Comparison of ENCODE assay signal across 8 cellular contexts in the genomic region with DNA sequence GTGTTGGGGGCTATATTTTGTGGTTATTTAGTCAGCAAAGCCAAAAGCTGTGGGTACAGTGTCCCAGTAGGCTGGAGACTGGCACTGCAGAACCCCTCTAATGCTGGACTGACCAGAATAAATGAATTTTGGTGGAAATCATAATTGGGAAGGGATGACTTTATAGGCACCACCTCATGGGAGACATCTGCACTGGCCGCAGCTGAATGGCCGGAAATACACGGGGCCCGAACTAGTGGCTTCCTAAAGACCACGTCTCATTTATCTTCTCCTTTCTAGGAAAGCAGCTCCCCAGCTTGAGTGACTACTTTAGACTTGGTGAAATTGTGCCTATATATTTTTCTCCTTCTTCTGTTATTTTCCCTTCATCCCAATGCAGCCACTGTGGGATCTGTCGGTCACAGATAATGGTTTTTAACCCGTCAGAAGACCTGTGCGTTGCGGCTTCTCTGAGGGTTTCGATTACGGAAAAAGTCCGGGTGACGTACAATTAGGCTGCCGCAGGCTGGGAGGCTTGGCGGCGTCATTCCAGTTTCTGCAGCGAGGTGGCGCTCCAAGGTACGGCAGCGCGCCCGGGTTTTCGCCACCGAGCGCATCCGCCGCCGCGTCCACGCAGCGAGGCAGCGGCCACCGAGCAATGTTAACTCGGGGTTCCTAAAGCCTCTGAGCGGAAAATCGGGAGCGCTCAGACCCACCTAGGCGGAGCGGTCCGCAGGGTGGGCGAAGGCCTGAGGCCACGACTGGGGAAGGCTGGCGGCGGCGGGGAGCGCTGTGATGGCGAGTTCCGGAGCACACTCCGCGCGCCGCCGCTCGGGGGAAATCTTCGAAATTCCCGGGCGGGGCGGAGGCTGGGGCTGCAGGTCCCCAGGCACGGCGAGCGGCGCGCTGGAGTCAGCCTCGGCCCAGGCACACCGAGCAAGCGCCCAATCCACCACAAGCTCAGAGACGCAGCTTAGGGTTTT. TPM values are rescaled to one million over a fixed set of nuclear protein-coding genes. Genes with fewer than 3 reads are reported as not detected.
A peak's percentile ranks its signal among the peaks of the same experiment; 100 is the strongest.
DNase-seq lines count a peak whose midpoint lies in the region; ATAC-seq, FAIRE-seq and TF ChIP-seq lines count a peak whose summit lies in the region.

No MANE protein-coding gene starts in this region.

- TF ChIP-seq CTCF in endothelial cell of umbilical vein (IDR thresholded peaks at IDR 0.05; ENCODE audit: extremely low read depth in 1 of 2, insufficient read depth in 1 of 2, low read depth in 1 of 2, low read length in 2 of 2): peak; percentile 94 to 98

- peak overlapping the region; percentile 72 for H2AFZ ChIP-seq in endothelial cell of umbilical vein (ENCODE audit: low read depth, low read length)

- ATAC-seq in HG03378 (IDR thresholded peaks at IDR 0.05; ENCODE audit: unreplicated experiment): peak; percentile 72

- CTCF ChIA-PET in endothelial cell of umbilical vein (lab: Charles Lee): interaction anchor here (1.0 to 8.4 kb wide), 25 partner anchors 8 to 1774 kb away, joined by 3 to 63 read pairs (median 6); partner anchors contain the start of gene NR2F2

- H3K4me1 ChIP-seq in BLaER1 (peaks cover 43% of the 10 kb centered on the region), endothelial cell of umbilical vein (ENCODE audit: control insufficient read depth, extremely low read depth, insufficient read depth, low read length) (peaks cover 71% of the 10 kb centered on the region), muscle layer of colon (ENCODE audit: insufficient read depth, low read length) (peaks cover 16% of the 10 kb centered on the region)

- TSS peak; percentile 10 for BruUV-seq in endothelial cell of umbilical vein (replicated peaks; lab: Mats Ljungman, UMichigan)

- H3K9me1 ChIP-seq in endothelial cell of umbilical vein (replicated peaks; ENCODE audit: control insufficient read depth, extremely low read depth, insufficient read depth, low read length): no peaks in the 10 kb centered on the region

- peaks cover 100% of the 10 kb centered on the region for H3K27me3 ChIP-seq in BLaER1
- H3K27me3 ChIP-seq in endothelial cell of umbilical vein (ENCODE audit: control insufficient read depth in 2 of 2, insufficient read depth in 2 of 2, low read length in 2 of 2): no peaks in the 10 kb centered on the region
- peaks cover 15 to 35% of the 10 kb centered on the region in 2 donors for H3K27me3 ChIP-seq in muscle layer of colon (ENCODE audit: control insufficient read depth in 1 of 2, insufficient read depth in 2 of 2, low read length in 2 of 2)

- DNase-seq in GM19238 (ENCODE audit: insufficient read length, low spot score) (peak; percentile 54), NOMO-1 treated with DMSO at 0.1 percent for 48 hours (lab: John Stamatoyannopoulos, UW; ENCODE audit: unreplicated experiment) (peak; percentile 74), endothelial cell of umbilical vein (ENCODE audit: low read depth, low spot score) (peak; percentile 88)
- peak; percentile 31 for DNase-seq in activated CD8-positive, alpha-beta memory T cell treated with anti-CD3 and anti-CD28 coated beads, Interleukin-2, amount 50 U/mL, for 24 hours (ENCODE audit: extremely low read depth)
- DNase-seq in stimulated activated CD8-positive, alpha-beta memory T cell treated with anti-CD3 and anti-CD28 coated beads, Interleukin-7, amount 100 ng/mL, for 4 hours (ENCODE audit: low read depth in 2 of 2): peak; percentile 19 to 31

- H3K4me3 ChIP-seq in BLaER1 (peak overlapping the region; percentile 68), endothelial cell of umbilical vein (replicated peaks in 1 of 3; ENCODE audit: insufficient read depth in 1 of 3, low read depth in 1 of 3, low read length in 3 of 3) (peak overlapping the region; percentile 46 to 81 (median 65)), muscle layer of colon (ENCODE audit: low read depth in 1 of 2, low read length in 2 of 2) (peak overlapping the region; percentile 58 to 88)

- H3K9me3 ChIP-seq in BLaER1: no peaks in the 10 kb centered on the region; the same call in 1 of the 2 replicates
- no peaks in the 10 kb centered on the region for H3K9me3 ChIP-seq in endothelial cell of umbilical vein (replicated peaks; ENCODE audit: control insufficient read depth, insufficient read depth, low read length)
- H3K9me3 ChIP-seq in muscle layer of colon (ENCODE audit: low read length): no peaks in the 10 kb centered on the region

- H3K27ac ChIP-seq in BLaER1 (no peak overlapping the region), endothelial cell of umbilical vein (ENCODE audit: insufficient read depth, low read depth, low read length) (peak overlapping the region; percentile 76), muscle layer of colon (ENCODE audit: low read depth, low read length) (peak overlapping the region; percentile 49)

- H3K36me3 ChIP-seq in BLaER1 (no peaks in the 10 kb centered on the region), endothelial cell of umbilical vein (ENCODE audit: control insufficient read depth in 2 of 2, extremely low read depth in 1 of 2, insufficient read depth in 2 of 2, low read length in 2 of 2) (no peaks in the 10 kb centered on the region), muscle layer of colon (ENCODE audit: insufficient read depth, low read length) (no peaks in the 10 kb centered on the region)

- H3K9ac ChIP-seq in BLaER1 (no peak overlapping the region), endothelial cell of umbilical vein (replicated peaks; ENCODE audit: extremely low read depth, insufficient read depth, low read length) (peak overlapping the region; percentile 83), muscle layer of colon (ENCODE audit: low read length) (no peak overlapping the region)

- peak overlapping the region; percentile 97 for H3K4me2 ChIP-seq in BLaER1
- H3K4me2 ChIP-seq in endothelial cell of umbilical vein (ENCODE audit: insufficient read depth, low read length): peak overlapping the region; percentile 96

- H4K20me1 ChIP-seq in BLaER1 (peaks cover 94% of the 10 kb centered on the region), endothelial cell of umbilical vein (replicated peaks; ENCODE audit: control insufficient read depth, extremely low read depth, insufficient read depth, low read length) (no peaks in the 10 kb centered on the region)

- peak; percentile 93 for FAIRE-seq in endothelial cell of umbilical vein (lab: Jason Lieb, UNC)

- POLR2A ChIA-PET in endothelial cell of umbilical vein (lab: Charles Lee): interaction anchor here (0.6 to 1.4 kb wide), 2 partner anchors 30 to 31 kb away, joined by 3 to 5 read pairs; no protein-coding TSS in a partner anchor

- dilution Hi-C loops in endothelial cell of umbilical vein (cut with MboI; ENCODE audit: extremely low pct_ligation_motif_present, low sequenced_read_pairs): no loop called here

- intact Hi-C loops in endothelial cell of umbilical vein (cut with micrococcal nuclease): loop anchor here (1.0 to 10.0 kb wide), 15 partner anchors 60 to 1938 kb away; no protein-coding TSS in a partner anchor

- H3K79me2 ChIP-seq in endothelial cell of umbilical vein (ENCODE audit: control insufficient read depth, insufficient read depth, low read length): peaks cover 65% of the 10 kb centered on the region

- TF ChIP-seq POLR2A in endothelial cell of umbilical vein (IDR thresholded peaks at IDR 0.05; ENCODE audit: low read depth, low read length): no peak

TF ChIP-seq in endothelial cell of umbilical vein, 7 proteins besides CTCF, POLR2A, EP300 and RAD21:
- TF ChIP-seq JUN (IDR thresholded peaks at IDR 0.05; ENCODE audit: borderline replicate concordance, insufficient read depth, insufficient read length, low read depth): no peak
- TF ChIP-seq GATA2 (IDR thresholded peaks at IDR 0.05; ENCODE audit: insufficient read depth, insufficient read length, low read depth, low read length): no peak
- TF ChIP-seq MYC (IDR thresholded peaks at IDR 0.05; ENCODE audit: low read depth, low read length): no peak
- TF ChIP-seq EZH2 (IDR thresholded peaks at IDR 0.05; ENCODE audit: borderline replicate concordance, low read depth, low read length, severe bottlenecking): no peak
- TF ChIP-seq FOS (IDR thresholded peaks at IDR 0.05; ENCODE audit: borderline replicate concordance, insufficient read depth, low read length): no peak
- TF ChIP-seq MAX (IDR thresholded peaks at IDR 0.05; ENCODE audit: insufficient read depth, insufficient read length): no peak
- TF ChIP-seq POLR2AphosphoS5 (IDR thresholded peaks at IDR 0.05; ENCODE audit: insufficient read depth, low read depth, low read length): peak; percentile 48

RNA-seq across cellular contexts. Expression of gene NR2F2, which starts 26.3 kb away (rescaled TPM):
- 153 and 182 TPM in 2 replicates for total RNA-seq in endothelial cell of umbilical vein
- 105 and 120 TPM in 2 replicates for polyA plus RNA-seq in endothelial cell of umbilical vein
- polyA plus RNA-seq in endothelial cell of umbilical vein (2011; cell fraction: cytosol; rRNA removed): 108 and 112 TPM in 2 replicates
- 115 and 122 TPM in 2 replicates for polyA plus RNA-seq in endothelial cell of umbilical vein (2011; cell fraction: nucleus; rRNA removed)
- polyA plus RNA-seq in endothelial cell of umbilical vein (2012): 242 and 247 TPM in 2 replicates
- polyA minus RNA-seq in endothelial cell of umbilical vein: 77.0 and 94.2 TPM in 2 replicates
- 23.5 TPM for polyA minus RNA-seq in endothelial cell of umbilical vein (2011; cell fraction: cytosol; rRNA and poly(A)+ RNA removed)
- polyA minus RNA-seq in endothelial cell of umbilical vein (2011; cell fraction: nucleus; rRNA and poly(A)+ RNA removed): 98.6 and 113 TPM in 2 replicates

Comparison
In these comparisons a context has a peak if more than half of its experiments do, and no peak if none do; other contexts are left out.
1. DNase-seq: peak in every context shown above with its lines; median percentile 88 in endothelial cell of umbilical vein; 74 in NOMO-1 treated with DMSO at 0.1 percent for 48 hours; 54 in GM19238; 31 in activated CD8-positive, alpha-beta memory T cell treated with anti-CD3 and anti-CD28 coated beads, Interleukin-2, amount 50 U/mL, for 24 hours; 25 in stimulated activated CD8-positive, alpha-beta memory T cell treated with anti-CD3 and anti-CD28 coated beads, Interleukin-7, amount 100 ng/mL, for 4 hours.